1 cellular context compared by ENCODE assay signal in genomic region chrX:153539171-153539978, GRCh38.
A peak's percentile ranks its signal among the peaks of the same experiment; 100 is the strongest.
TF ChIP-seq lines count a peak whose summit lies in the region.

No MANE protein-coding gene starts in this region.

TF ChIP-seq in HEK293, 187 proteins besides CTCF, POLR2A, EP300 and RAD21 (continued from another document):
- TF ChIP-seq, protein P1, sequence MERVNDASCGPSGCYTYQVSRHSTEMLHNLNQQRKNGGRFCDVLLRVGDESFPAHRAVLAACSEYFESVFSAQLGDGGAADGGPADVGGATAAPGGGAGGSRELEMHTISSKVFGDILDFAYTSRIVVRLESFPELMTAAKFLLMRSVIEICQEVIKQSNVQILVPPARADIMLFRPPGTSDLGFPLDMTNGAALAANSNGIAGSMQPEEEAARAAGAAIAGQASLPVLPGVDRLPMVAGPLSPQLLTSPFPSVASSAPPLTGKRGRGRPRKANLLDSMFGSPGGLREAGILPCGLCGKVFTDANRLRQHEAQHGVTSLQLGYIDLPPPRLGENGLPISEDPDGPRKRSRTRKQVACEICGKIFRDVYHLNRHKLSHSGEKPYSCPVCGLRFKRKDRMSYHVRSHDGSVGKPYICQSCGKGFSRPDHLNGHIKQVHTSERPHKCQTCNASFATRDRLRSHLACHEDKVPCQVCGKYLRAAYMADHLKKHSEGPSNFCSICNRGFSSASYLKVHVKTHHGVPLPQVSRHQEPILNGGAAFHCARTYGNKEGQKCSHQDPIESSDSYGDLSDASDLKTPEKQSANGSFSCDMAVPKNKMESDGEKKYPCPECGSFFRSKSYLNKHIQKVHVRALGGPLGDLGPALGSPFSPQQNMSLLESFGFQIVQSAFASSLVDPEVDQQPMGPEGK (tag by site-specific recombination; IDR thresholded peaks at IDR 0.05), result no peak; the same call in 1 of the 2 replicates
- TF ChIP-seq, protein P2, sequence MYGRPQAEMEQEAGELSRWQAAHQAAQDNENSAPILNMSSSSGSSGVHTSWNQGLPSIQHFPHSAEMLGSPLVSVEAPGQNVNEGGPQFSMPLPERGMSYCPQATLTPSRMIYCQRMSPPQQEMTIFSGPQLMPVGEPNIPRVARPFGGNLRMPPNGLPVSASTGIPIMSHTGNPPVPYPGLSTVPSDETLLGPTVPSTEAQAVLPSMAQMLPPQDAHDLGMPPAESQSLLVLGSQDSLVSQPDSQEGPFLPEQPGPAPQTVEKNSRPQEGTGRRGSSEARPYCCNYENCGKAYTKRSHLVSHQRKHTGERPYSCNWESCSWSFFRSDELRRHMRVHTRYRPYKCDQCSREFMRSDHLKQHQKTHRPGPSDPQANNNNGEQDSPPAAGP (tag by site-specific recombination; IDR thresholded peaks at IDR 0.05), result peak; percentile 46; the same call in 1 of the 2 replicates
- TF ChIP-seq, protein P3, sequence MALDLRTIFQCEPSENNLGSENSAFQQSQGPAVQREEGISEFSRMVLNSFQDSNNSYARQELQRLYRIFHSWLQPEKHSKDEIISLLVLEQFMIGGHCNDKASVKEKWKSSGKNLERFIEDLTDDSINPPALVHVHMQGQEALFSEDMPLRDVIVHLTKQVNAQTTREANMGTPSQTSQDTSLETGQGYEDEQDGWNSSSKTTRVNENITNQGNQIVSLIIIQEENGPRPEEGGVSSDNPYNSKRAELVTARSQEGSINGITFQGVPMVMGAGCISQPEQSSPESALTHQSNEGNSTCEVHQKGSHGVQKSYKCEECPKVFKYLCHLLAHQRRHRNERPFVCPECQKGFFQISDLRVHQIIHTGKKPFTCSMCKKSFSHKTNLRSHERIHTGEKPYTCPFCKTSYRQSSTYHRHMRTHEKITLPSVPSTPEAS (tag by site-specific recombination; IDR thresholded peaks at IDR 0.05), result no peak
- no peak for TF ChIP-seq TSHZ1 (tag by site-specific recombination; IDR thresholded peaks at IDR 0.05; ENCODE audit: borderline replicate concordance)
- no peak for TF ChIP-seq ZNF670 (tag by site-specific recombination; IDR thresholded peaks at IDR 0.05; ENCODE audit: low read depth)
- TF ChIP-seq YY1 (tag by site-specific recombination; IDR thresholded peaks at IDR 0.05), result no peak
- no peak for TF ChIP-seq ZBTB21 (tag by site-specific recombination; IDR thresholded peaks at IDR 0.05)
